8 cellular contexts compared by ENCODE assay signal in the genomic region with DNA sequence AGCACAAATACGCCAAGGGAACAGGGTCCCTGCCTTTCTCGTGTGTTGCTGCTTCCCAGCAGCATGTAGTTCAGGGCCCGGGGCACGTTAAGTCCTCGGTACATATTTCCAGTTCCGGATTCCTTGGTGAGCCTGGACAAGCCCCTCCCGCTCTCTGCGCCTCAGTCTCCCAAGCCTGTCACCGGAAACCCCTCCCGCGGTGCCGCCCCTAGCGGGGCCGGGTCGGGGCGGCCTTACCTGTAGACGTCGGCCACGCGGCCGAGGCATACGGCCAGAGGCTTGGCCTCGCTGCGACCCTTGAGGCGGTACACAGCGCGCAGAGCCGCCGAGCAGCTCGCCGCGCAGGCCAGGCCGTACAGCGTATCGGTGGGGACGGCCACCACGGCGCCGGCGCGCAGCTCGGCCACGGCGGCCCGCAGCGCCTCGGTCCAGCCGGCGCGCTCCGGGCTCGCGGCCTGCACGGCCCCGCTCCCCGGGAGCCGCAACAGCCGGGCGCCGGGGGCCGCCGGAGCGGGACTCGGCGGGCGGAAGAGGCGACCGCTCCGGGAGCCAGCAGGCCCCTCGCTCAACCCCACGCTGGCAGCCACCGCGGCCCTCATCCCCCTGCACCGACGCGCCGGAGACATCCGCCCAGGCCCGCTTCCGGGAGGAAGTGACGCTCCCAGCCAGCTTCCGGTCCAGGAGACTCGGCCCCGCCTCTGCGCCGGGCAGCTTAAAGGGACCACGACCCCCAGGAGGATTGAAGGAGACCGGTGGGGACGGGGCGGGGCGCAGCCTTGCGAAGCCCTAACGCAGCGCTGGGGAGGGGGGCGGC. TPM values are rescaled to one million over a fixed set of nuclear protein-coding genes. Genes with fewer than 3 reads are reported as not detected.
DNase-seq lines count a peak whose midpoint lies in the region; ATAC-seq lines count a peak whose summit lies in the region.

A gene (plus strand): TSS at position 236 of the 814 bp plus-strand sequence. CDS start 615 bp downstream, outside the sequence.
A gene with protein sequence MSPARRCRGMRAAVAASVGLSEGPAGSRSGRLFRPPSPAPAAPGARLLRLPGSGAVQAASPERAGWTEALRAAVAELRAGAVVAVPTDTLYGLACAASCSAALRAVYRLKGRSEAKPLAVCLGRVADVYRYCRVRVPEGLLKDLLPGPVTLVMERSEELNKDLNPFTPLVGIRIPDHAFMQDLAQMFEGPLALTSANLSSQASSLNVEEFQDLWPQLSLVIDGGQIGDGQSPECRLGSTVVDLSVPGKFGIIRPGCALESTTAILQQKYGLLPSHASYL (minus strand): TSS at position 654 of the 814 bp plus-strand sequence. CDS start 28 bp downstream, at position 626.

- H3K4me3 Mint-ChIP-seq in naive B cell = peak within 1 kb of the TSS; percentile 91 to 99 (median 96)
- H3K4me3 Mint-ChIP-seq in stimulated activated effector memory CD8-positive, alpha-beta T cell treated with anti-CD3 and anti-CD28 coated beads, Interleukin-12 subunit alpha, Interleukin-12 subunit beta, amount 100 ng/mL, for 72 hours = peak within 1 kb of the TSS; percentile 91

- H3K27me3 Mint-ChIP-seq in naive B cell = no peaks in the 10 kb centered on the region

- H3K4me1 Mint-ChIP-seq in naive B cell = peaks cover 24 to 46% (median 43%) of the 10 kb centered on the region in 3 donors
- peaks cover 33% of the 10 kb centered on the region for H3K4me1 Mint-ChIP-seq in stimulated activated effector memory CD8-positive, alpha-beta T cell treated with anti-CD3 and anti-CD28 coated beads, Interleukin-12 subunit alpha, Interleukin-12 subunit beta, amount 100 ng/mL, for 72 hours

- H3K27ac Mint-ChIP-seq in naive B cell = peak within 1 kb of the TSS; percentile 95 to 98 (median 97)
- peak within 1 kb of the TSS; percentile 98 for H3K27ac Mint-ChIP-seq in stimulated activated effector memory CD8-positive, alpha-beta T cell treated with anti-CD3 and anti-CD28 coated beads, Interleukin-12 subunit alpha, Interleukin-12 subunit beta, amount 100 ng/mL, for 72 hours

- ATAC-seq in GM21786 (IDR thresholded peaks at IDR 0.05; ENCODE audit: unreplicated experiment) = peak; percentile 93
- peak; percentile 94 to 96 for ATAC-seq in naive B cell (ENCODE audit: low read depth in 2 of 2)
- ATAC-seq in stimulated activated effector memory CD8-positive, alpha-beta T cell treated with anti-CD3 and anti-CD28 coated beads, Interleukin-12 subunit alpha, Interleukin-12 subunit beta, amount 100 ng/mL, for 72 hours = peak; percentile 96

- H3K36me3 Mint-ChIP-seq in naive B cell = peaks cover 2 to 4% of the 10 kb centered on the region in 2 donors
- peaks cover 68% of the 10 kb centered on the region for H3K36me3 Mint-ChIP-seq in stimulated activated effector memory CD8-positive, alpha-beta T cell treated with anti-CD3 and anti-CD28 coated beads, Interleukin-12 subunit alpha, Interleukin-12 subunit beta, amount 100 ng/mL, for 72 hours

- peak; percentile 84 for DNase-seq in DMS53 treated with DMSO at 0.1 percent for 48 hours (lab: John Stamatoyannopoulos, UW; ENCODE audit: unreplicated experiment)
- peak; percentile 93 for DNase-seq in Kasumi-1 (lab: John Stamatoyannopoulos, UW)
- DNase-seq in RKO (ENCODE audit: low spot score) = peak; percentile 93
- DNase-seq in activated T-helper 1 cell treated with anti-CD3 and anti-CD28 coated beads, Interleukin-2, amount 50 U/mL, for 16 hours (ENCODE audit: low read depth in 1 of 2, low spot score in 1 of 2) = peak; percentile 88 to 89
- DNase-seq in fibroblast of gingiva (ENCODE audit: low read depth) = peak; percentile 92
- DNase-seq in naive B cell = peak; percentile 88
- peak; percentile 83 to 96 for DNase-seq in stimulated activated effector memory CD8-positive, alpha-beta T cell treated with anti-CD3 and anti-CD28 coated beads, Interleukin-12 subunit alpha, Interleukin-12 subunit beta, amount 100 ng/mL, for 72 hours (ENCODE audit: low spot score in 2 of 2)

- H3K9me3 Mint-ChIP-seq in naive B cell = no peaks in the 10 kb centered on the region
- H3K9me3 Mint-ChIP-seq in stimulated activated effector memory CD8-positive, alpha-beta T cell treated with anti-CD3 and anti-CD28 coated beads, Interleukin-12 subunit alpha, Interleukin-12 subunit beta, amount 100 ng/mL, for 72 hours = no peaks in the 10 kb centered on the region

RNA-seq across cellular contexts. Expression of the first gene that starts in this region (rescaled TPM):
- 10 to 100 TPM; 23.3 to 32.1 (median 26.7) TPM for polyA plus RNA-seq in naive B cell (ENCODE audit: low read depth in 6 of 6)

RNA-seq across cellular contexts. Expression of the second gene that starts in this region (rescaled TPM):
- 10 to 100 TPM; 21.3 to 52.0 (median 29.6) TPM for polyA plus RNA-seq in naive B cell (ENCODE audit: low read depth in 6 of 6)

Comparison
In these comparisons a context has a peak if more than half of its experiments do, and no peak if none do; other contexts are left out.
1. Peak in every context shown above with its lines: DNase-seq and ATAC-seq.